Comparison of ENCODE assay signal across 30 cellular contexts in genomic region chr2:131076707-131077106, GRCh38. TPM values are rescaled to one million over a fixed set of nuclear protein-coding genes. Genes with fewer than 3 reads are reported as not detected.
DNase-seq lines count a peak whose midpoint lies in the region; ATAC-seq, FAIRE-seq and TF ChIP-seq lines count a peak whose summit lies in the region.
"Had no signal": no experiment of that assay in that cellular context is flagged by ENCODE, and none has a peak within 500 bp of the region (broad histone marks: within the 10 kb centered on the region; RNA-seq: fewer than 3 reads in every experiment).

No MANE protein-coding gene starts in this region.

- TF ChIP-seq POLR2A in HepG2 (IDR thresholded peaks at IDR 0.05; ENCODE audit: insufficient read depth in 1 of 2, low read depth in 2 of 2, low read length in 2 of 2), result no peak

- H3K36me3 Mint-ChIP-seq in activated T-cell treated with anti-CD3 and anti-CD28 coated beads, Interleukin-2, amount 50 U/mL, for 24 hours (ENCODE audit: low read depth), result peaks cover 96% of the 10 kb centered on the region

- no peak for DNase-seq in activated T-cell treated with anti-CD3 and anti-CD28 coated beads, Interleukin-2, amount 50 U/mL, for 24 hours
- DNase-seq in activated T-cell treated with anti-CD3 and anti-CD28 coated beads for 4 hours (no peak), choroid plexus epithelial cell (ENCODE audit: low read depth) (peak; percentile 87), HepG2 (ENCODE audit: low spot score) (peak; percentile 57), smooth muscle cell (lab: John Stamatoyannopoulos, UW; ENCODE audit: unreplicated experiment) (no peak), AML-193 (lab: John Stamatoyannopoulos, UW) (no peak), NCI-H82 treated with DMSO at 0.1 percent for 48 hours (lab: John Stamatoyannopoulos, UW; ENCODE audit: unreplicated experiment) (no peak)
- DNase-seq: 8988T; activated CD4-positive, alpha-beta T cell treated with anti-CD3 and anti-CD28 coated beads for 36 hours; activated gamma-delta T cell treated with Interleukin-2 at 50 U/mL for 16 hours; activated T-cell treated with anti-CD3 and anti-CD28 coated beads, Interleukin-2, amount 50 U/mL, for 4 hours; CD4-positive, alpha-beta T cell; cortex of kidney; esophagus squamous epithelium; NCI-H1092 treated with DMSO at 0.1 percent for 48 hours; NCI-H187; NCI-H524 treated with DMSO at 0.1 percent for 48 hours; ovary; SIG-M5; stimulated activated CD4-positive, alpha-beta T cell treated with anti-CD3 and anti-CD28 coated beads, Interleukin-2, amount 100 ng/mL, for 48 hours had no signal

- H3K27me3 Mint-ChIP-seq in activated T-cell treated with anti-CD3 and anti-CD28 coated beads, Interleukin-2, amount 50 U/mL, for 24 hours, result no peaks in the 10 kb centered on the region
- H3K27me3 Mint-ChIP-seq: activated CD4-positive, alpha-beta T cell treated with anti-CD3 and anti-CD28 coated beads for 36 hours; CD4-positive, alpha-beta T cell; IgD-negative memory B cell had no signal

- H3K27ac ChIP-seq in HepG2 (ENCODE audit: extremely low read length, insufficient read depth, low read length), result peak overlapping the region; percentile 36
- H3K27ac ChIP-seq in smooth muscle cell (ENCODE audit: low read depth), result peak overlapping the region; percentile 62
- H3K27ac ChIP-seq: esophagus squamous epithelium, ovary had no signal

- H3K4me1 Mint-ChIP-seq in activated T-cell treated with anti-CD3 and anti-CD28 coated beads, Interleukin-2, amount 50 U/mL, for 24 hours (ENCODE audit: low read depth), result peaks cover 52% of the 10 kb centered on the region

- H2AFZ ChIP-seq in HepG2 (ENCODE audit: low read length) (no peak overlapping the region), smooth muscle cell (ENCODE audit: low read depth) (no peak overlapping the region)
- H2AFZ ChIP-seq: GM23338 had no signal

- H3K4me3 Mint-ChIP-seq in activated T-cell treated with anti-CD3 and anti-CD28 coated beads, Interleukin-2, amount 50 U/mL, for 24 hours, result no peak overlapping the region
- H3K4me3 Mint-ChIP-seq: activated CD4-positive, alpha-beta T cell treated with anti-CD3 and anti-CD28 coated beads for 36 hours; activated T-cell treated with anti-CD3 and anti-CD28 coated beads, Interleukin-2, amount 50 U/mL, for 4 hours; CD4-positive, alpha-beta T cell; GM23338; IgD-negative memory B cell; nephron had no signal

- TF ChIP-seq CTCF in choroid plexus epithelial cell (conservative IDR thresholded peaks at IDR 0.05; ENCODE audit: low read depth, low read length) (no peak), HepG2 (CRISPR knock-in tag; IDR thresholded peaks at IDR 0.05) (no peak), smooth muscle cell (IDR thresholded peaks at IDR 0.05; ENCODE audit: borderline replicate concordance, insufficient read depth, poor library complexity, severe bottlenecking) (no peak)

- ATAC-seq in HepG2, result peak; percentile 84
- no peak for ATAC-seq in HG02610 (IDR thresholded peaks at IDR 0.05; ENCODE audit: unreplicated experiment)
- ATAC-seq: activated CD4-positive, alpha-beta T cell treated with anti-CD3 and anti-CD28 coated beads for 36 hours; activated T-cell treated with anti-CD3 and anti-CD28 coated beads, Interleukin-2, amount 50 U/mL, for 4 hours; GM12878; Panc1 had no signal

- H3K4me1 ChIP-seq in HepG2 (ENCODE audit: insufficient read depth, low read length), result peaks cover 33% of the 10 kb centered on the region
- H3K4me1 ChIP-seq in smooth muscle cell (ENCODE audit: low read depth), result peaks cover 11% of the 10 kb centered on the region

- H3F3A ChIP-seq in smooth muscle cell (ENCODE audit: low read depth), result peaks cover 22% of the 10 kb centered on the region

- WGBS in HepG2 (ENCODE audit: low lambda C conversion rate), result 59% methylated on average over 5 of the region's 5 CpGs
- WGBS in smooth muscle cell (ENCODE audit: low lambda C conversion rate), result 36% methylated on average over 5 of the region's 5 CpGs

- H3K27ac Mint-ChIP-seq in activated T-cell treated with anti-CD3 and anti-CD28 coated beads, Interleukin-2, amount 50 U/mL, for 24 hours, result peak overlapping the region; percentile 64
- H3K27ac Mint-ChIP-seq: activated CD4-positive, alpha-beta T cell treated with anti-CD3 and anti-CD28 coated beads for 36 hours; CD4-positive, alpha-beta T cell; IgD-negative memory B cell had no signal

- no peaks in the 10 kb centered on the region for H3K9me3 ChIP-seq in HepG2 (ENCODE audit: low read length)
- H3K9me3 ChIP-seq in smooth muscle cell (replicated peaks; ENCODE audit: low read depth), result no peaks in the 10 kb centered on the region
- H3K9me3 ChIP-seq: adrenal gland, esophagus squamous epithelium, ovary had no signal

- intact Hi-C loops in HepG2 (cut with micrococcal nuclease; ENCODE audit: unreplicated experiment), result no loop called here

- H3K27me3 ChIP-seq in HepG2 (ENCODE audit: control insufficient read depth in 1 of 2, insufficient read depth in 2 of 2, low read length in 2 of 2) (no peaks in the 10 kb centered on the region), smooth muscle cell (ENCODE audit: low read depth) (no peaks in the 10 kb centered on the region)
- H3K27me3 ChIP-seq: adrenal gland, esophagus squamous epithelium, ovary had no signal

- H4K20me1 ChIP-seq in HepG2 (ENCODE audit: insufficient read depth, low read length) (peaks cover 36% of the 10 kb centered on the region; the same call in 1 of the 2 replicates), smooth muscle cell (ENCODE audit: low read depth) (peaks cover 100% of the 10 kb centered on the region)

- no peak overlapping the region for H3K4me2 ChIP-seq in HepG2 (ENCODE audit: low read depth, low read length)
- H3K4me2 ChIP-seq in smooth muscle cell, result peak overlapping the region; percentile 45
- H3K4me2 ChIP-seq: GM23338 had no signal

- peaks cover 39 to 81% of the 10 kb centered on the region in 2 experiments for H3K36me3 ChIP-seq in HepG2 (replicated peaks in 1 of 2; ENCODE audit: control insufficient read depth in 1 of 2, insufficient read depth in 2 of 2, low read length in 2 of 2)
- no peaks in the 10 kb centered on the region for H3K36me3 ChIP-seq in smooth muscle cell (ENCODE audit: low read depth)
- H3K36me3 ChIP-seq: ovary had no signal

- peaks cover 65% of the 10 kb centered on the region for H3K79me2 ChIP-seq in HepG2 (ENCODE audit: insufficient read depth, low read length)
- peaks cover 91% of the 10 kb centered on the region for H3K79me2 ChIP-seq in smooth muscle cell (ENCODE audit: low read depth)

- peak; percentile 75 for FAIRE-seq in HepG2 (lab: Jason Lieb, UNC)
- FAIRE-seq: D721Med, GM12878, islet of Langerhans, urothelium cell line had no signal

- BruUV-seq in HepG2 (replicated peaks; lab: Mats Ljungman, UMichigan), result no TSS peak

- no peak for TF ChIP-seq RAD21 in HepG2 (CRISPR knock-in tag; IDR thresholded peaks at IDR 0.05)

- POLR2A ChIA-PET in HepG2 (lab: Yijun Ruan, JAX), result interaction anchor here (2.6 kb wide), 1 partner anchor 16 kb away, joined by 17 read pairs; the partner anchor contains the start of gene FAM168B

- no peaks in the 10 kb centered on the region for H3K9me3 Mint-ChIP-seq in activated T-cell treated with anti-CD3 and anti-CD28 coated beads, Interleukin-2, amount 50 U/mL, for 24 hours
- H3K9me3 Mint-ChIP-seq: activated T-cell treated with anti-CD3 and anti-CD28 coated beads, Interleukin-2, amount 50 U/mL, for 4 hours; CD4-positive, alpha-beta T cell; GM23338; IgD-negative memory B cell; nephron had no signal

- H3K9ac ChIP-seq in HepG2 (ENCODE audit: insufficient read depth, low read depth, low read length), result no peak overlapping the region
- H3K9ac ChIP-seq in smooth muscle cell (ENCODE audit: low read depth), result no peak overlapping the region

- TF ChIP-seq EP300 in HepG2 (IDR thresholded peaks at IDR 0.05; ENCODE audit: low read depth in 2 of 2, low read length in 2 of 2) (no peak), HepG2 (CRISPR knock-in tag; IDR thresholded peaks at IDR 0.05; ENCODE audit: borderline replicate concordance) (no peak)

- H3K4me3 ChIP-seq in choroid plexus epithelial cell (ENCODE audit: low read depth, low read length) (no peak overlapping the region), HepG2 (replicated peaks in 1 of 3; ENCODE audit: insufficient read depth in 1 of 3, low read depth in 2 of 3, low read length in 3 of 3) (no peak overlapping the region), smooth muscle cell (no peak overlapping the region)
- H3K4me3 ChIP-seq: adrenal gland, esophagus squamous epithelium, GM12878, GM23338, ovary had no signal

- in situ Hi-C loops in HepG2 (cut with HindIII; ENCODE audit: extremely low pct_ligation_motif_present, low pct_unique_long_range_greater_than_20kb), result no loop called here

- CTCF ChIA-PET in HepG2 (lab: Yijun Ruan, JAX; ENCODE audit: low intra/inter-chr PET ratio, low total read pairs), result no interaction called here

RNA-seq across cellular contexts. Expression of gene FAM168B, which starts 16.6 kb away (rescaled TPM):
- total RNA-seq in HepG2 (2016; rRNA removed; fragmentation: Illumina TruSeq; extraction: Trizol), result 63.7 and 64.5 TPM in 2 replicates
- total RNA-seq in HepG2 (2016; cell fraction: cytosol; rRNA removed; fragmentation: Illumina TruSeq; extraction: Trizol; ENCODE audit: low read depth), result 5.2 and 5.9 TPM in 2 replicates
- total RNA-seq in HepG2 (2016; cell fraction: insoluble cytoplasmic fraction; rRNA removed; fragmentation: Illumina TruSeq; extraction: Trizol), result 54.8 and 65.4 TPM in 2 replicates
- 19.1 and 22.7 TPM in 2 replicates for total RNA-seq in HepG2 (2016; cell fraction: membrane; rRNA removed; fragmentation: Illumina TruSeq; extraction: Trizol)
- total RNA-seq in HepG2 (2016; cell fraction: nucleus; rRNA removed; fragmentation: Illumina TruSeq; extraction: Trizol), result 38.5 and 42.2 TPM in 2 replicates
- 113 and 127 TPM in 2 replicates for polyA plus RNA-seq in HepG2 (2011; rRNA removed)
- polyA plus RNA-seq in HepG2 (2011; cell fraction: cytosol; rRNA removed), result 82.0 and 115 TPM in 2 replicates
- 115 and 127 TPM in 2 replicates for polyA plus RNA-seq in HepG2 (2011; cell fraction: nucleus; rRNA removed)
- 63.9 and 65.2 TPM in 2 replicates for polyA plus RNA-seq in HepG2 (2012)
- 3.6 and 4.4 TPM in 2 replicates for polyA plus RNA-seq in HepG2 (2016; cell fraction: cytosol; fragmentation: Illumina TruSeq; extraction: Trizol; ENCODE audit: low read depth)
- 63.7 and 70.4 TPM in 2 replicates for polyA plus RNA-seq in HepG2 (2016; cell fraction: insoluble cytoplasmic fraction; fragmentation: Illumina TruSeq; extraction: Trizol; ENCODE audit: low read depth)
- polyA plus RNA-seq in HepG2 (2016; cell fraction: membrane; fragmentation: Illumina TruSeq; extraction: Trizol; ENCODE audit: low read depth), result 10.7 and 10.9 TPM in 2 replicates
- 58.6 and 63.4 TPM in 2 replicates for polyA plus RNA-seq in HepG2 (2016; cell fraction: nucleus; fragmentation: Illumina TruSeq; extraction: Trizol; ENCODE audit: insufficient read depth, low read depth)
- 146 and 269 TPM in 2 replicates for polyA minus RNA-seq in HepG2 (2011; rRNA and poly(A)+ RNA removed; ENCODE audit: low replicate concordance)
- 63.9 and 69.7 TPM in 2 replicates for polyA minus RNA-seq in HepG2 (2011; cell fraction: cytosol; rRNA and poly(A)+ RNA removed)
- 31.0 and 31.8 TPM in 2 replicates for polyA minus RNA-seq in HepG2 (2011; cell fraction: nucleus; rRNA and poly(A)+ RNA removed)
- 113 and 117 TPM in 2 replicates for total RNA-seq in smooth muscle cell
- polyA plus RNA-seq in smooth muscle cell, result 46.6 and 54.1 TPM in 2 replicates

RNA-seq across cellular contexts. Expression of gene PLEKHB2, which starts 28.4 kb away (rescaled TPM):
- 78.9 and 110 TPM in 2 replicates for total RNA-seq in HepG2 (2016; rRNA removed; fragmentation: Illumina TruSeq; extraction: Trizol)
- 5.7 and 5.8 TPM in 2 replicates for total RNA-seq in HepG2 (2016; cell fraction: cytosol; rRNA removed; fragmentation: Illumina TruSeq; extraction: Trizol; ENCODE audit: low read depth)
- 79.4 and 115 TPM in 2 replicates for total RNA-seq in HepG2 (2016; cell fraction: insoluble cytoplasmic fraction; rRNA removed; fragmentation: Illumina TruSeq; extraction: Trizol)
- total RNA-seq in HepG2 (2016; cell fraction: membrane; rRNA removed; fragmentation: Illumina TruSeq; extraction: Trizol), result 23.2 and 24.7 TPM in 2 replicates
- total RNA-seq in HepG2 (2016; cell fraction: nucleus; rRNA removed; fragmentation: Illumina TruSeq; extraction: Trizol), result 42.5 and 48.0 TPM in 2 replicates
- 61.5 and 73.0 TPM in 2 replicates for polyA plus RNA-seq in HepG2 (2011; rRNA removed)
- polyA plus RNA-seq in HepG2 (2011; cell fraction: cytosol; rRNA removed), result 65.3 and 72.4 TPM in 2 replicates
- polyA plus RNA-seq in HepG2 (2011; cell fraction: nucleus; rRNA removed), result 45.0 and 54.5 TPM in 2 replicates
- polyA plus RNA-seq in HepG2 (2012), result 45.1 and 56.7 TPM in 2 replicates
- polyA plus RNA-seq in HepG2 (2016; cell fraction: cytosol; fragmentation: Illumina TruSeq; extraction: Trizol; ENCODE audit: low read depth), result 3.1 TPM in 2 replicates
- 88.2 and 92.6 TPM in 2 replicates for polyA plus RNA-seq in HepG2 (2016; cell fraction: insoluble cytoplasmic fraction; fragmentation: Illumina TruSeq; extraction: Trizol; ENCODE audit: low read depth)
- 9.5 and 11.4 TPM in 2 replicates for polyA plus RNA-seq in HepG2 (2016; cell fraction: membrane; fragmentation: Illumina TruSeq; extraction: Trizol; ENCODE audit: low read depth)
- 55.3 and 58.5 TPM in 2 replicates for polyA plus RNA-seq in HepG2 (2016; cell fraction: nucleus; fragmentation: Illumina TruSeq; extraction: Trizol; ENCODE audit: insufficient read depth, low read depth)
- polyA minus RNA-seq in HepG2 (2011; rRNA and poly(A)+ RNA removed; ENCODE audit: low replicate concordance), result 79.4 and 118 TPM in 2 replicates
- 62.2 and 79.1 TPM in 2 replicates for polyA minus RNA-seq in HepG2 (2011; cell fraction: cytosol; rRNA and poly(A)+ RNA removed)
- polyA minus RNA-seq in HepG2 (2011; cell fraction: nucleus; rRNA and poly(A)+ RNA removed), result 51.4 and 56.7 TPM in 2 replicates
- total RNA-seq in smooth muscle cell, result 33.6 and 51.2 TPM in 2 replicates
- 25.7 and 32.5 TPM in 2 replicates for polyA plus RNA-seq in smooth muscle cell

Comparison
In these comparisons a context has a peak if more than half of its experiments do, and no peak if none do; other contexts are left out.
1. DNase-seq: peak in choroid plexus epithelial cell (single experiment) and HepG2 (single experiment); none in activated T-cell treated with anti-CD3 and anti-CD28 coated beads, Interleukin-2, amount 50 U/mL, for 24 hours (single experiment), activated T-cell treated with anti-CD3 and anti-CD28 coated beads for 4 hours (single experiment), smooth muscle cell (single experiment), AML-193 (0 of 2) and NCI-H82 treated with DMSO at 0.1 percent for 48 hours (single experiment).